ENCODE assay signal across 29 cellular contexts in genomic region chr2:223396993-223397392, GRCh38.
"Had no signal": no experiment of that assay in that cellular context is flagged by ENCODE, and none has a peak within 500 bp of the region (broad histone marks: within the 10 kb centered on the region; RNA-seq: fewer than 3 reads in every experiment).

No MANE protein-coding gene starts in this region.

- H3K27ac Mint-ChIP-seq: activated naive CD8-positive, alpha-beta T cell; dendritic cell treated with granulocyte-macrophage colony-stimulating factor and Interleukin-4, amounts not matched to agents 40 ng/mL and 50 ng/mL, for 4 days; natural killer cell; stimulated activated effector memory CD8-positive, alpha-beta T cell treated with anti-CD3 and anti-CD28 coated beads, Interleukin-12 subunit alpha, Interleukin-12 subunit beta, amount 100 ng/mL, for 72 hours; stimulated activated naive CD8-positive, alpha-beta T cell treated with anti-CD3 and anti-CD28 coated beads, Interleukin-15, Interleukin-2, amounts not matched to agents 100 ng/mL and 50 ng/mL, for 24 hours; T-helper 1 cell treated with Interleukin-12 subunit alpha and Interleukin-12 subunit beta and Interleukin-4 antibody, amounts not matched to agents 30 μg/mL and 1 μg/mL, for 36 hours had no signal

- H3K9me3 Mint-ChIP-seq: T-helper 1 cell treated with Interleukin-12 subunit alpha and Interleukin-12 subunit beta and Interleukin-4 antibody, amounts not matched to agents 30 μg/mL and 1 μg/mL, for 36 hours had no signal

- H3K36me3 Mint-ChIP-seq: activated naive CD8-positive, alpha-beta T cell; natural killer cell; stimulated activated effector memory CD8-positive, alpha-beta T cell treated with anti-CD3 and anti-CD28 coated beads, Interleukin-12 subunit alpha, Interleukin-12 subunit beta, amount 100 ng/mL, for 72 hours had no signal

- H3K4me1 Mint-ChIP-seq: natural killer cell; stimulated activated effector memory CD8-positive, alpha-beta T cell treated with anti-CD3 and anti-CD28 coated beads, Interleukin-12 subunit alpha, Interleukin-12 subunit beta, amount 100 ng/mL, for 72 hours had no signal

- H3K4me3 ChIP-seq: esophagus squamous epithelium, gastrocnemius medialis, left ventricle myocardium inferior, lung, thoracic aorta had no signal

- H3K4me1 ChIP-seq: esophagus squamous epithelium, gastrocnemius medialis, left ventricle myocardium inferior had no signal

- ATAC-seq: activated CD4-positive, CD25-positive, alpha-beta regulatory T cell treated with anti-CD3 and anti-CD28 coated beads, Interleukin-2, amount 50 U/mL, for 24 hours; gastrocnemius medialis; natural killer cell; right cardiac atrium; stimulated activated effector memory CD8-positive, alpha-beta T cell treated with anti-CD3 and anti-CD28 coated beads, Interleukin-12 subunit alpha, Interleukin-12 subunit beta, amount 100 ng/mL, for 72 hours had no signal

- H3K9me3 ChIP-seq: gastrocnemius medialis had no signal

- H3K4me3 Mint-ChIP-seq: activated naive CD8-positive, alpha-beta T cell; dendritic cell treated with granulocyte-macrophage colony-stimulating factor and Interleukin-4, amounts not matched to agents 40 ng/mL and 50 ng/mL, for 4 days; natural killer cell; stimulated activated effector memory CD8-positive, alpha-beta T cell treated with anti-CD3 and anti-CD28 coated beads, Interleukin-12 subunit alpha, Interleukin-12 subunit beta, amount 100 ng/mL, for 72 hours; stimulated activated naive CD8-positive, alpha-beta T cell treated with anti-CD3 and anti-CD28 coated beads, Interleukin-15, Interleukin-2, amounts not matched to agents 100 ng/mL and 50 ng/mL, for 24 hours; T-helper 1 cell treated with Interleukin-12 subunit alpha and Interleukin-12 subunit beta and Interleukin-4 antibody, amounts not matched to agents 30 μg/mL and 1 μg/mL, for 36 hours had no signal

- H3K27me3 ChIP-seq: brain microvascular endothelial cell, esophagus squamous epithelium, gastrocnemius medialis had no signal

- DNase-seq: activated CD4-positive, alpha-beta T cell treated with anti-CD3 and anti-CD28 coated beads for 48 hours; activated CD4-positive, alpha-beta T cell treated with anti-CD3 and anti-CD28 coated beads, Interleukin-2, amount 50 U/mL, for 48 hours; activated CD8-positive, alpha-beta memory T cell treated with anti-CD3 and anti-CD28 coated beads for 24 hours; activated effector memory CD4-positive, alpha-beta T cell treated with Interleukin-2 at 50 U/mL for 16 hours; activated naive CD4-positive, alpha-beta T cell treated with Interleukin-2 at 50 U/mL for 16 hours; amniotic stem cell; brain microvascular endothelial cell; central memory CD4-positive, alpha-beta T cell; esophagus squamous epithelium; gastrocnemius medialis; glutamatergic neuron; islet precursor cell; left ventricle myocardium inferior; mesendoderm; natural killer cell; posterior cingulate gyrus; right cardiac atrium; stimulated activated CD4-positive, alpha-beta T cell treated with anti-CD3 and anti-CD28 coated beads, Interleukin-4, amount 100 ng/mL, for 24 hours; T-helper 9 cell; trophoblast cell; WERI-Rb-1 had no signal

- H3K27me3 Mint-ChIP-seq: activated naive CD8-positive, alpha-beta T cell; dendritic cell treated with granulocyte-macrophage colony-stimulating factor and Interleukin-4, amounts not matched to agents 40 ng/mL and 50 ng/mL, for 4 days; stimulated activated naive CD8-positive, alpha-beta T cell treated with anti-CD3 and anti-CD28 coated beads, Interleukin-15, Interleukin-2, amounts not matched to agents 100 ng/mL and 50 ng/mL, for 24 hours had no signal

- H3K36me3 ChIP-seq: brain microvascular endothelial cell, esophagus squamous epithelium, gastrocnemius medialis, left ventricle myocardium inferior, thoracic aorta, WERI-Rb-1 had no signal
